29 cellular contexts compared by ENCODE assay signal in genomic region chr16:49869731-49870130, GRCh38. TPM values are rescaled to one million over a fixed set of nuclear protein-coding genes. Genes with fewer than 3 reads are reported as not detected.
"Had no signal": no experiment of that assay in that cellular context is flagged by ENCODE, and none has a peak within 500 bp of the region (broad histone marks: within the 10 kb centered on the region; RNA-seq: fewer than 3 reads in every experiment).

No MANE protein-coding gene starts in this region.

- H3K4me3 ChIP-seq: ovary, psoas muscle, right lobe of liver, sigmoid colon, stomach, thoracic aorta, thyroid gland, tibial nerve, upper lobe of left lung, vagina had no signal

- H3K4me1 Mint-ChIP-seq: naive thymus-derived CD8-positive, alpha-beta T cell; stimulated activated effector memory CD8-positive, alpha-beta T cell treated with anti-CD3 and anti-CD28 coated beads, Interleukin-12 subunit alpha, Interleukin-12 subunit beta, amount 100 ng/mL, for 72 hours; stimulated activated naive B cell treated with anti-CD40 and anti-IgM and Interleukin-4, amounts not matched to agents 10 μg/mL and 1 μg/mL and 100 μg/mL, for 72 hours had no signal

- H3K9me3 Mint-ChIP-seq: naive thymus-derived CD8-positive, alpha-beta T cell; natural killer cell treated with Interleukin-12 subunit alpha and Interleukin-12 subunit beta and Interleukin-15 and Interleukin-18, amount 100 ng/mL, for 72 hours; nephron progenitor cell; neural crest cell; stimulated activated effector memory CD8-positive, alpha-beta T cell treated with anti-CD3 and anti-CD28 coated beads, Interleukin-12 subunit alpha, Interleukin-12 subunit beta, amount 100 ng/mL, for 72 hours; stimulated activated naive B cell treated with anti-CD40 and anti-IgM and Interleukin-4, amounts not matched to agents 10 μg/mL and 1 μg/mL and 100 μg/mL, for 72 hours; stimulated activated naive CD8-positive, alpha-beta T cell treated with anti-CD3 and anti-CD28 coated beads, Interleukin-15, Interleukin-2, amounts not matched to agents 100 ng/mL and 50 ng/mL, for 24 hours had no signal

- H2AFZ ChIP-seq: parathyroid adenoma had no signal

- H3K36me3 ChIP-seq: neutrophil, ovary, right lobe of liver, sigmoid colon, stomach, thoracic aorta, thyroid gland, tibial nerve, upper lobe of left lung, vagina had no signal

- H3K27ac ChIP-seq: neutrophil, ovary, parathyroid adenoma, psoas muscle, right lobe of liver, sigmoid colon, stomach, thoracic aorta, thyroid gland, tibial nerve, upper lobe of left lung, vagina had no signal

- H3K9me3 ChIP-seq: neutrophil, ovary, psoas muscle, right lobe of liver, sigmoid colon, stomach, thoracic aorta, thyroid gland, tibial nerve, upper lobe of left lung, vagina had no signal

- H3K4me1 ChIP-seq: parathyroid adenoma, psoas muscle, right lobe of liver, sigmoid colon, stomach, thyroid gland, upper lobe of left lung had no signal

- H3K79me2 ChIP-seq: parathyroid adenoma had no signal

- ATAC-seq: naive thymus-derived CD8-positive, alpha-beta T cell; natural killer cell treated with Interleukin-12 subunit alpha and Interleukin-12 subunit beta and Interleukin-15 and Interleukin-18, amount 100 ng/mL, for 72 hours; psoas muscle; right cardiac atrium; right lobe of liver; stimulated activated effector memory CD8-positive, alpha-beta T cell treated with anti-CD3 and anti-CD28 coated beads, Interleukin-12 subunit alpha, Interleukin-12 subunit beta, amount 100 ng/mL, for 72 hours; stimulated activated naive B cell treated with anti-CD40 and anti-IgM and Interleukin-4, amounts not matched to agents 10 μg/mL and 1 μg/mL and 100 μg/mL, for 72 hours had no signal

- H3K4me3 Mint-ChIP-seq: naive thymus-derived CD8-positive, alpha-beta T cell; natural killer cell treated with Interleukin-12 subunit alpha and Interleukin-12 subunit beta and Interleukin-15 and Interleukin-18, amount 100 ng/mL, for 72 hours; nephron progenitor cell; neural crest cell; stimulated activated effector memory CD8-positive, alpha-beta T cell treated with anti-CD3 and anti-CD28 coated beads, Interleukin-12 subunit alpha, Interleukin-12 subunit beta, amount 100 ng/mL, for 72 hours; stimulated activated naive B cell treated with anti-CD40 and anti-IgM and Interleukin-4, amounts not matched to agents 10 μg/mL and 1 μg/mL and 100 μg/mL, for 72 hours; stimulated activated naive CD8-positive, alpha-beta T cell treated with anti-CD3 and anti-CD28 coated beads, Interleukin-15, Interleukin-2, amounts not matched to agents 100 ng/mL and 50 ng/mL, for 24 hours had no signal

- H3K27ac Mint-ChIP-seq: natural killer cell treated with Interleukin-12 subunit alpha and Interleukin-12 subunit beta and Interleukin-15 and Interleukin-18, amount 100 ng/mL, for 72 hours; nephron progenitor cell; progenitor cell of endocrine pancreas; stimulated activated effector memory CD8-positive, alpha-beta T cell treated with anti-CD3 and anti-CD28 coated beads, Interleukin-12 subunit alpha, Interleukin-12 subunit beta, amount 100 ng/mL, for 72 hours; stimulated activated naive B cell treated with anti-CD40 and anti-IgM and Interleukin-4, amounts not matched to agents 10 μg/mL and 1 μg/mL and 100 μg/mL, for 72 hours; stimulated activated naive CD8-positive, alpha-beta T cell treated with anti-CD3 and anti-CD28 coated beads, Interleukin-15, Interleukin-2, amounts not matched to agents 100 ng/mL and 50 ng/mL, for 24 hours had no signal

- H3K36me3 Mint-ChIP-seq: naive thymus-derived CD8-positive, alpha-beta T cell; natural killer cell treated with Interleukin-12 subunit alpha and Interleukin-12 subunit beta and Interleukin-15 and Interleukin-18, amount 100 ng/mL, for 72 hours; stimulated activated effector memory CD8-positive, alpha-beta T cell treated with anti-CD3 and anti-CD28 coated beads, Interleukin-12 subunit alpha, Interleukin-12 subunit beta, amount 100 ng/mL, for 72 hours; stimulated activated naive B cell treated with anti-CD40 and anti-IgM and Interleukin-4, amounts not matched to agents 10 μg/mL and 1 μg/mL and 100 μg/mL, for 72 hours had no signal

- H3K27me3 ChIP-seq: ovary, right lobe of liver, sigmoid colon, thyroid gland, tibial nerve, upper lobe of left lung, vagina had no signal

- DNase-seq: naive thymus-derived CD8-positive, alpha-beta T cell; nephron progenitor cell; nucleus accumbens; ovary; psoas muscle; right cardiac atrium; right lobe of liver; sigmoid colon; small intestine; stimulated activated CD4-positive, alpha-beta T cell treated with anti-CD3 and anti-CD28 coated beads, Interleukin-15, amount 100 ng/mL, for 24 hours; stimulated activated CD4-positive, alpha-beta T cell treated with anti-CD3 and anti-CD28 coated beads, Interleukin-2, amount 100 ng/mL, for 24 hours; stimulated activated CD4-positive, alpha-beta T cell treated with anti-CD3 and anti-CD28 coated beads, Interleukin-2, amount 100 ng/mL, for 48 hours; stimulated activated CD4-positive, alpha-beta T cell treated with anti-CD3 and anti-CD28 coated beads, Interleukin-4, amount 100 ng/mL, for 24 hours; stimulated activated naive B cell treated with anti-CD40 and anti-IgM and Interleukin-4, amounts not matched to agents 10 μg/mL and 1 μg/mL and 100 μg/mL, for 72 hours; stimulated activated naive CD4-positive, alpha-beta T cell treated with Interleukin-2 at 50 U/mL for 16 hours; stomach; thyroid gland; trophoblast cell; upper lobe of left lung had no signal

- H3K9ac ChIP-seq: parathyroid adenoma had no signal

RNA-seq across cellular contexts. Expression of gene ZNF423, which starts 13.8 kb away (rescaled TPM):
- total RNA-seq: naive thymus-derived CD8-positive, alpha-beta T cell; natural killer cell treated with Interleukin-12 subunit alpha and Interleukin-12 subunit beta and Interleukin-15 and Interleukin-18, amount 100 ng/mL, for 72 hours had no signal
